In the genomic region with DNA sequence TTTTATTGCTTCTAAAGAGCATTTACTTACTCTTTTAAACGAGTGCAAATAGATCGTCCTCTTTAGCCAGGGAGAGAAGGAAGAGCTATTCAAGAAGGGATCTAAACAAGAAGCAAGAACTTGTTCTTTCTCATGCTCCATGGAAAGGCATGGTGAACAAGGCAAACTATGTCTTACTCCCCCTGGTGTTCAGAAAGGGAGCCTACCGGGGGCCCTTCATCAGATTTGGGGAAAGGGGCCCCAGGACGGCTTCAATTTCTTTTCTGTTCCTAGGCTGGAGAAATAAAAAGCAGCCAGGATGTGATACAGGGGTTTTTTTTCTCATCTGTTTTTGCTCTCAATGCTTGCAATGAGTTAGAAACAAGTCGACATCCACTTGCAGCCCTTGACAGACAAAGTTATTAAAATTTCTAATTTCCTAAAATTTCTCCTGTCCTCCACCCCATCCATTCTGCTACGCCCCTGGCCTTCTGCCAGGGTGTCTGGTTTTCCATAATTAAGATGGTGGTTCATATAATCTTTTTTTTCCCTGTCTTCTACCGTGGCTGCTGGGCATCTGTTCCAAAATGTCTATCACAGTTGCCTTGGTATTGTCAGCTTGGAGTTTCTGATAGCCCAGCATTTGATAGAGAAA, we compare ENCODE assay signal across 9 cellular contexts.
DNase-seq lines count a peak whose midpoint lies in the region; ATAC-seq, FAIRE-seq and TF ChIP-seq lines count a peak whose summit lies in the region.
"Had no signal": no experiment of that assay in that cellular context is flagged by ENCODE, and none has a peak within 500 bp of the region (broad histone marks: within the 10 kb centered on the region; RNA-seq: fewer than 3 reads in every experiment).

No MANE protein-coding gene starts in this region.

- H3K9me3 Mint-ChIP-seq in CD14-positive monocyte, result no peaks in the 10 kb centered on the region
- H3K9me3 Mint-ChIP-seq: immature natural killer cell had no signal

- DNase-seq in CD14-positive monocyte (ENCODE audit: low spot score) (no peak), GM18507 (ENCODE audit: extremely low spot score, insufficient read length, low read depth) (peak; percentile 8), NCI-H146 treated with DMSO at 0.1 percent for 48 hours (lab: John Stamatoyannopoulos, UW; ENCODE audit: unreplicated experiment) (peak; percentile 2), amniotic epithelial cell (ENCODE audit: low read depth) (peak; percentile 47), left kidney (ENCODE audit: low read depth, low spot score) (peak; percentile 51), tibial artery (peak in 1 of 2 donors; percentile 26), T-helper 17 cell (no peak), NCI-H1930 (lab: John Stamatoyannopoulos, UW) (no peak)

- ATAC-seq in T-helper 17 cell, result no peak

- H3K27me3 Mint-ChIP-seq in CD14-positive monocyte (ENCODE audit: low read depth in 3 of 3) (peaks cover 7 to 22% (median 12%) of the 10 kb centered on the region in 3 donors), T-helper 17 cell (peaks cover 13% of the 10 kb centered on the region)

- peak; percentile 63 for FAIRE-seq in GM18507 (lab: Jason Lieb, UNC)

- peaks cover 20% of the 10 kb centered on the region for H3K4me1 Mint-ChIP-seq in CD14-positive monocyte
- H3K4me1 Mint-ChIP-seq in T-helper 17 cell, result no peaks in the 10 kb centered on the region
- H3K4me1 Mint-ChIP-seq: immature natural killer cell had no signal

- H3K27me3 ChIP-seq in tibial artery, result no peaks in the 10 kb centered on the region

- H3K27ac Mint-ChIP-seq in CD14-positive monocyte (no peak overlapping the region), T-helper 17 cell (no peak overlapping the region)
- H3K27ac Mint-ChIP-seq: immature natural killer cell had no signal

- no peak overlapping the region for H3K4me3 ChIP-seq in tibial artery

- TF ChIP-seq CTCF in CD14-positive monocyte (IDR thresholded peaks at IDR 0.05) (peak; percentile 83), tibial artery (IDR thresholded peaks at IDR 0.05) (peak; percentile 45 to 48)

- no peak overlapping the region for H3K27ac ChIP-seq in tibial artery

- H3K4me1 ChIP-seq in tibial artery, result peaks cover 0 to 92% (median 2%) of the 10 kb centered on the region in 4 donors

- H3K9me3 ChIP-seq in tibial artery (no peaks in the 10 kb centered on the region), T-helper 17 cell (ENCODE audit: control insufficient read depth, low read length, poor library complexity, severe bottlenecking) (no peaks in the 10 kb centered on the region)

- intact Hi-C loops in CD14-positive monocyte (cut with micrococcal nuclease), result loop anchor here in 1 of 2 donors (10.0 kb wide), 1 partner anchor 242 kb away; no protein-coding TSS in a partner anchor
- intact Hi-C loops in tibial artery (cut with DNase I; ENCODE audit: low total_unique reads), result loop anchor here (5.0 to 10.0 kb wide), 2 partner anchors 56 to 212 kb away; partner anchors contain the start of gene CREB5

- H3K36me3 ChIP-seq in tibial artery, result no peaks in the 10 kb centered on the region

- H3K4me3 Mint-ChIP-seq in CD14-positive monocyte, result no peak overlapping the region
- no peak overlapping the region for H3K4me3 Mint-ChIP-seq in T-helper 17 cell
- H3K4me3 Mint-ChIP-seq: immature natural killer cell had no signal

- H3K36me3 Mint-ChIP-seq in CD14-positive monocyte (no peaks in the 10 kb centered on the region), T-helper 17 cell (ENCODE audit: low read depth) (no peaks in the 10 kb centered on the region)
- H3K36me3 Mint-ChIP-seq: immature natural killer cell had no signal

Comparison
In these comparisons a context has a peak if more than half of its experiments do, and no peak if none do; other contexts are left out.
1. DNase-seq: peak in GM18507 (single experiment), NCI-H146 treated with DMSO at 0.1 percent for 48 hours (single experiment), amniotic epithelial cell (single experiment) and left kidney (single experiment); none in CD14-positive monocyte (single experiment), T-helper 17 cell (0 of 3) and NCI-H1930 (0 of 2).